27 cellular contexts compared by ENCODE assay signal in the genomic region with DNA sequence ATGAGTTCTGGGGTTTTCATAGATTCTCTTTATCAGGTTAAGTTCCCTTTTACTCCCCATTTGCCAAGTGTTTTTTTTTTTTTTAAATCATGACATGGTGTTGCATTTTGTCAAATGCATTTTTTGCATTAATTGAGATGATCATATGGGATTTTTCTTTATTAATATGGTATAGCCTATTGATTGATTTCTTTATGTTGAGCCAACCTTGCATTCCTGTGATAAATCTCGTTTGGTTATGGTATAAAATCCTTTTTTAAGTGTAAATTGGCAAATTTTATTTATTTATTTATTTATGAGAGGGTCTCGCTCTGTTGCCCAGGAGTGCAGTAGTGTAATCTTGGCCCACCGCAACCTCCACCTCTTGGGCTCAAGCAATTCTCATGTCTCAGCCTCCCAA.
"Had no signal": no experiment of that assay in that cellular context is flagged by ENCODE, and none has a peak within 500 bp of the region (broad histone marks: within the 10 kb centered on the region; RNA-seq: fewer than 3 reads in every experiment).

No MANE protein-coding gene starts in this region.

- H3K4me3 ChIP-seq: stomach, suprapubic skin, testis, thoracic aorta, thyroid gland, tibial artery, tibial nerve, transverse colon, upper lobe of left lung, upper lobe of right lung, uterus, vagina had no signal

- FAIRE-seq: urothelium cell line had no signal

- ATAC-seq: stimulated activated effector memory CD8-positive, alpha-beta T cell treated with anti-CD3 and anti-CD28 coated beads, Interleukin-12 subunit alpha, Interleukin-12 subunit beta, amount 100 ng/mL, for 72 hours; stimulated activated memory B cell treated with anti-CD40 and anti-IgM and Interleukin-4, amounts not matched to agents 10 μg/mL and 1 μg/mL and 100 μg/mL, for 72 hours; stimulated activated naive B cell treated with anti-CD40 and anti-IgM and Interleukin-4, amounts not matched to agents 10 μg/mL and 1 μg/mL and 100 μg/mL, for 72 hours; stimulated activated naive CD8-positive, alpha-beta T cell treated with anti-CD3 and anti-CD28 coated beads, Interleukin-15, amount 100 ng/mL, for 72 hours; stimulated activated naive CD8-positive, alpha-beta T cell treated with anti-CD3 and anti-CD28 coated beads, Interleukin-15, Interleukin-2, amounts not matched to agents 100 U/mL and 50 U/mL, for 24 hours; upper lobe of right lung had no signal

- H3K9me3 ChIP-seq: testis, thyroid gland, uterus, vagina had no signal

- DNase-seq: stimulated activated CD4-positive, alpha-beta T cell treated with anti-CD3 and anti-CD28 coated beads, Interleukin-2, amount 100 ng/mL, for 48 hours; stimulated activated CD4-positive, alpha-beta T cell treated with anti-CD3 and anti-CD28 coated beads, Interleukin-4, amount 100 ng/mL, for 1 hour; stimulated activated CD4-positive, alpha-beta T cell treated with anti-CD3 and anti-CD28 coated beads, Interleukin-4, amount 100 ng/mL, for 24 hours; stimulated activated CD4-positive, alpha-beta T cell treated with anti-CD3 and anti-CD28 coated beads, Interleukin-4, amount 100 ng/mL, for 4 hours; stimulated activated CD8-positive, alpha-beta memory T cell treated with anti-CD3 and anti-CD28 coated beads, Interleukin-4, amount 100 ng/mL, for 48 hours; stimulated activated naive B cell treated with anti-CD40 and anti-IgM and Interleukin-4, amounts not matched to agents 10 μg/mL and 1 μg/mL and 100 μg/mL, for 72 hours; stimulated activated naive CD4-positive, alpha-beta T cell; stimulated activated naive CD4-positive, alpha-beta T cell treated with Interleukin-2 at 50 U/mL for 16 hours; stimulated activated naive CD8-positive, alpha-beta T cell treated with anti-CD3 and anti-CD28 coated beads, Interleukin-15, amount 100 ng/mL, for 72 hours; stimulated activated naive CD8-positive, alpha-beta T cell treated with anti-CD3 and anti-CD28 coated beads, Interleukin-15, Interleukin-2, amounts not matched to agents 100 U/mL and 50 U/mL, for 24 hours; stomach; substantia nigra; testis; thyroid gland; tibial artery; transverse colon; trophoblast cell; upper lobe of left lung; upper lobe of right lung; uterus had no signal

- H3K4me1 ChIP-seq: stomach, suprapubic skin, testis, tibial artery, tibial nerve, transverse colon, upper lobe of left lung, upper lobe of right lung, uterus, vagina had no signal

- H3K36me3 ChIP-seq: stomach, suprapubic skin, thoracic aorta, thyroid gland, tibial artery, tibial nerve, transverse colon, upper lobe of left lung, upper lobe of right lung, uterus, vagina had no signal

- H3K27ac ChIP-seq: stomach, suprapubic skin, testis, thoracic aorta, thyroid gland, tibial artery, tibial nerve, transverse colon, upper lobe of left lung, upper lobe of right lung, uterus, vagina had no signal

- H3K27me3 ChIP-seq: stomach, suprapubic skin, testis, thyroid gland, tibial artery, tibial nerve, transverse colon, upper lobe of left lung, upper lobe of right lung, uterus, vagina had no signal
